1 cellular context compared by ENCODE assay signal in genomic region chr3:79369306-79369705, GRCh38.
TF ChIP-seq lines count a peak whose summit lies in the region.

No MANE protein-coding gene starts in this region.

TF ChIP-seq in WTC11, 78 proteins besides CTCF, POLR2A, EP300 and RAD21 (continued from another document):
- TF ChIP-seq, protein P1, sequence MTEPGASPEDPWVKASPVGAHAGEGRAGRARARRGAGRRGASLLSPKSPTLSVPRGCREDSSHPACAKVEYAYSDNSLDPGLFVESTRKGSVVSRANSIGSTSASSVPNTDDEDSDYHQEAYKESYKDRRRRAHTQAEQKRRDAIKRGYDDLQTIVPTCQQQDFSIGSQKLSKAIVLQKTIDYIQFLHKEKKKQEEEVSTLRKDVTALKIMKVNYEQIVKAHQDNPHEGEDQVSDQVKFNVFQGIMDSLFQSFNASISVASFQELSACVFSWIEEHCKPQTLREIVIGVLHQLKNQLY (CRISPR knock-in tag; IDR thresholded peaks at IDR 0.05), result no peak
- TF ChIP-seq ZNF423 (CRISPR knock-in tag; IDR thresholded peaks at IDR 0.05), result no peak
- TF ChIP-seq FOXP1 (CRISPR knock-in tag; IDR thresholded peaks at IDR 0.05; ENCODE audit: borderline replicate concordance), result no peak
- no peak for TF ChIP-seq ESRRA (CRISPR knock-in tag; IDR thresholded peaks at IDR 0.05; ENCODE audit: borderline replicate concordance)
- no peak for TF ChIP-seq NR1H2 (CRISPR knock-in tag; IDR thresholded peaks at IDR 0.05)
- TF ChIP-seq ZMAT4 (CRISPR knock-in tag; IDR thresholded peaks at IDR 0.05), result no peak
- TF ChIP-seq E2F4 (CRISPR knock-in tag; IDR thresholded peaks at IDR 0.05; ENCODE audit: borderline replicate concordance, low read depth), result no peak
- TF ChIP-seq ATF6 (CRISPR knock-in tag; IDR thresholded peaks at IDR 0.05), result no peak
- no peak for TF ChIP-seq ELF4 (CRISPR knock-in tag; IDR thresholded peaks at IDR 0.05; ENCODE audit: low read depth)
- TF ChIP-seq CBFB (CRISPR knock-in tag; IDR thresholded peaks at IDR 0.05; ENCODE audit: low read depth), result no peak
